Comparison of ENCODE assay signal across 6 cellular contexts in genomic region chr15:90884719-90885431, GRCh38. TPM values are rescaled to one million over a fixed set of nuclear protein-coding genes. Genes with fewer than 3 reads are reported as not detected.
DNase-seq lines count a peak whose midpoint lies in the region; ATAC-seq and TF ChIP-seq lines count a peak whose summit lies in the region.

No MANE protein-coding gene starts in this region.

- H3K4me1 ChIP-seq in neural progenitor cell: peaks cover 13% of the 10 kb centered on the region

- peaks cover 16% of the 10 kb centered on the region for H3F3A ChIP-seq in neural progenitor cell (ENCODE audit: low read depth)

- TF ChIP-seq CTCF in cardiac fibroblast (IDR thresholded peaks at IDR 0.05; ENCODE audit: low read depth, low read length) (no peak), neural progenitor cell (IDR thresholded peaks at IDR 0.05) (no peak)

- peak overlapping the region; percentile 47 for H3K9ac ChIP-seq in neural progenitor cell

- DNase-seq in cardiac fibroblast (ENCODE audit: low read depth in 2 of 2) (no peak), neural progenitor cell (ENCODE audit: low spot score) (no peak), NCI-H345 treated with DMSO at 0.1 percent for 48 hours (lab: John Stamatoyannopoulos, UW; ENCODE audit: unreplicated experiment) (no peak), 8988T (no peak), iPS-NIHi11 (ENCODE audit: low spot score) (no peak)

- H3K27ac ChIP-seq in neural progenitor cell: no peak overlapping the region

- H3K4me3 ChIP-seq in cardiac fibroblast (replicated peaks in 1 of 2; ENCODE audit: low read depth in 2 of 2, low read length in 2 of 2) (peak overlapping the region; percentile 51 to 53), neural progenitor cell (peak overlapping the region; percentile 29)

- H3K4me2 ChIP-seq in neural progenitor cell: peak overlapping the region; percentile 72

- H3K79me2 ChIP-seq in neural progenitor cell (ENCODE audit: low read depth): no peaks in the 10 kb centered on the region

- H3K36me3 Mint-ChIP-seq in neural progenitor cell: no peaks in the 10 kb centered on the region

- H4K20me1 ChIP-seq in neural progenitor cell (ENCODE audit: low read depth): no peaks in the 10 kb centered on the region

- H3K27ac Mint-ChIP-seq in neural progenitor cell: no peak overlapping the region

- no peaks in the 10 kb centered on the region for H3K27me3 ChIP-seq in neural progenitor cell

- ATAC-seq in GM19463 (IDR thresholded peaks at IDR 0.05; ENCODE audit: unreplicated experiment): peak; percentile 3

- no peaks in the 10 kb centered on the region for H3K9me3 ChIP-seq in neural progenitor cell (ENCODE audit: low read depth)

- no peaks in the 10 kb centered on the region for H3K9me3 Mint-ChIP-seq in neural progenitor cell

- H2AFZ ChIP-seq in neural progenitor cell (replicated peaks): peak overlapping the region; percentile 96

- peaks cover 6% of the 10 kb centered on the region for H3K27me3 Mint-ChIP-seq in neural progenitor cell (ENCODE audit: insufficient read depth, low read depth)

- peak overlapping the region; percentile 41 for H3K4me3 Mint-ChIP-seq in neural progenitor cell

- peaks cover 17% of the 10 kb centered on the region for H3K4me1 Mint-ChIP-seq in neural progenitor cell

- no peaks in the 10 kb centered on the region for H3K36me3 ChIP-seq in neural progenitor cell

RNA-seq across cellular contexts. Expression of gene FES, which starts 0.6 kb away (rescaled TPM):
- total RNA-seq in neural progenitor cell (ENCODE audit: low replicate concordance): 11.7 and 14.1 TPM in 2 replicates

RNA-seq across cellular contexts. Expression of gene FURIN, which starts 16.5 kb away (rescaled TPM):
- 8.3 and 18.8 TPM in 2 replicates for total RNA-seq in neural progenitor cell (ENCODE audit: low replicate concordance)

RNA-seq across cellular contexts. Expression of gene MAN2A2, which starts 18.2 kb away (rescaled TPM):
- 7.0 and 15.3 TPM in 2 replicates for total RNA-seq in neural progenitor cell (ENCODE audit: low replicate concordance)

RNA-seq across cellular contexts. Expression of gene HDDC3, which starts 47.5 kb away (rescaled TPM):
- total RNA-seq in neural progenitor cell (ENCODE audit: low replicate concordance): 20.4 and 21.8 TPM in 2 replicates

RNA-seq across cellular contexts. Expression of gene UNC45A, which starts 50.2 kb away (rescaled TPM):
- total RNA-seq in neural progenitor cell (ENCODE audit: low replicate concordance): 47.7 and 99.5 TPM in 2 replicates
